ENCODE assay signal across 34 cellular contexts in genomic region chr3:193211984-193212383, GRCh38.
"Had no signal": no experiment of that assay in that cellular context is flagged by ENCODE, and none has a peak within 500 bp of the region (broad histone marks: within the 10 kb centered on the region; RNA-seq: fewer than 3 reads in every experiment).

No MANE protein-coding gene starts in this region.

- H3K27me3 ChIP-seq: MG63 had no signal

- DNase-seq: Karpas-422, Kasumi-1, MG63, MM.1S, MV-4-11, NCI-H1048, NCI-H1092, NCI-H1092 treated with DMSO at 0.1 percent for 48 hours, NCI-H1105, NCI-H1105 treated with DMSO at 0.1 percent for 48 hours, NCI-H1417, NCI-H1417 treated with DMSO at 0.1 percent for 48 hours, NCI-H1436, NCI-H1436 treated with DMSO at 0.1 percent for 48 hours, NCI-H146, NCI-H1694, NCI-H1694 treated with DMSO at 0.1 percent for 48 hours, NCI-H187, NCI-H187 treated with DMSO at 0.1 percent for 48 hours, NCI-H1930, NCI-H2029, NCI-H2029 treated with DMSO at 0.1 percent for 48 hours, NCI-H2081, NCI-H2081 treated with DMSO at 0.1 percent for 48 hours, NCI-H2107, NCI-H2171, NCI-H2171 treated with DMSO at 0.1 percent for 48 hours, NCI-H2227 treated with DMSO at 0.1 percent for 48 hours, NCI-H226, NCI-H345, NCI-H446, NCI-H446 treated with DMSO at 0.1 percent for 48 hours, NCI-H510A, NCI-H510A treated with DMSO at 0.1 percent for 48 hours had no signal

- H3K36me3 ChIP-seq: MG63 had no signal

- H3K4me3 ChIP-seq: MG63 had no signal
